In genomic region chr5:172150514-172151425, GRCh38 we compare ENCODE assay signal across 1 cellular context.
TF ChIP-seq lines count a peak whose summit lies in the region.

No MANE protein-coding gene starts in this region.

TF ChIP-seq in K562, 482 proteins besides CTCF, POLR2A, EP300 and RAD21 (continued from another document and continues in another):
- TF ChIP-seq ATF4 (CRISPR knock-in tag; IDR thresholded peaks at IDR 0.05) (no peak), NFIC (IDR thresholded peaks at IDR 0.05) (no peak), PRMT5 (CRISPR knock-in tag; IDR thresholded peaks at IDR 0.05) (no peak), E4F1 (CRISPR knock-in tag; IDR thresholded peaks at IDR 0.05; ENCODE audit: borderline replicate concordance) (no peak), ZNF764 (CRISPR knock-in tag; IDR thresholded peaks at IDR 0.05; ENCODE audit: low read depth) (no peak), ZNF431 (CRISPR knock-in tag; IDR thresholded peaks at IDR 0.05) (no peak), RREB1 (CRISPR knock-in tag; IDR thresholded peaks at IDR 0.05) (no peak), THRAP3 (IDR thresholded peaks at IDR 0.05; ENCODE audit: borderline replicate concordance) (no peak), MYNN (IDR thresholded peaks at IDR 0.05) (no peak), MYNN (CRISPR knock-in tag; IDR thresholded peaks at IDR 0.05) (no peak), NFXL1 (CRISPR knock-in tag; IDR thresholded peaks at IDR 0.05) (no peak), FOSL1 (tag; conservative IDR thresholded peaks at IDR 0.05) (0 out of 2 replicates have a peak, but pooled peaks have one; percentile 10), ZNF584 (CRISPR knock-in tag; IDR thresholded peaks at IDR 0.05; ENCODE audit: low read depth) (no peak), RBM39 (optimal IDR thresholded peaks at IDR 0.05; ENCODE audit: low read depth, low read length) (no peak), SAFB (IDR thresholded peaks at IDR 0.05; ENCODE audit: borderline replicate concordance, low read depth, low read length) (no peak), ELK3 (CRISPR knock-in tag; IDR thresholded peaks at IDR 0.05) (no peak), NCOA4 (IDR thresholded peaks at IDR 0.05; ENCODE audit: partially characterized antibody) (no peak), HNRNPH1 (optimal IDR thresholded peaks at IDR 0.05; ENCODE audit: low read depth, low read length) (no peak), ZNF146 (CRISPR knock-in tag; IDR thresholded peaks at IDR 0.05; ENCODE audit: unreplicated experiment) (no peak), ZMIZ1 (IDR thresholded peaks at IDR 0.05; ENCODE audit: low read depth in 2 of 2, low read length in 2 of 2) (no peak), NEUROD1 (IDR thresholded peaks at IDR 0.05; ENCODE audit: borderline replicate concordance, low read depth, low read length, partially characterized antibody) (peak; percentile 41), DDX20 (tag; IDR thresholded peaks at IDR 0.05; ENCODE audit: low read depth) (no peak), ZNF263 (CRISPR knock-in tag; IDR thresholded peaks at IDR 0.05; ENCODE audit: borderline replicate concordance) (0 out of 2 replicates have a peak, but pooled peaks have one; percentile 18), HIVEP1 (CRISPR knock-in tag; IDR thresholded peaks at IDR 0.05) (no peak), ZBED1 (IDR thresholded peaks at IDR 0.05) (no peak), THRB (CRISPR knock-in tag; conservative IDR thresholded peaks at IDR 0.05) (no peak), AFF4 (CRISPR knock-in tag; IDR thresholded peaks at IDR 0.05) (no peak; the same call in 1 of the 2 replicates), DNMT1 (IDR thresholded peaks at IDR 0.05) (no peak), PTRF (tag; IDR thresholded peaks at IDR 0.05) (no peak), IRF2 (CRISPR knock-in tag; IDR thresholded peaks at IDR 0.05) (no peak), FIP1L1 (IDR thresholded peaks at IDR 0.05; ENCODE audit: low read depth, low read length, poor library complexity, severe bottlenecking) (no peak), ZFP36 (IDR thresholded peaks at IDR 0.05; ENCODE audit: low read depth, low read length, partially characterized antibody) (no peak), HSF4 (CRISPR knock-in tag; IDR thresholded peaks at IDR 0.05; ENCODE audit: borderline replicate concordance) (no peak), STAG1 (CRISPR knock-in tag; IDR thresholded peaks at IDR 0.05; ENCODE audit: borderline replicate concordance) (no peak), KLF6 (CRISPR knock-in tag; IDR thresholded peaks at IDR 0.05; ENCODE audit: borderline replicate concordance) (no peak), RB1 (IDR thresholded peaks at IDR 0.05; ENCODE audit: low read depth) (no peak), ZNF212 (CRISPR knock-in tag; IDR thresholded peaks at IDR 0.05) (no peak), NR0B1 (IDR thresholded peaks at IDR 0.05; ENCODE audit: partially characterized antibody) (no peak), ZBTB5 (IDR thresholded peaks at IDR 0.05) (no peak)
